ENCODE assay signal across 12 cellular contexts in genomic region chr10:120969219-120969645, GRCh38.
DNase-seq lines count a peak whose midpoint lies in the region; ATAC-seq, FAIRE-seq and TF ChIP-seq lines count a peak whose summit lies in the region.
"Had no signal": no experiment of that assay in that cellular context is flagged by ENCODE, and none has a peak within 500 bp of the region (broad histone marks: within the 10 kb centered on the region; RNA-seq: fewer than 3 reads in every experiment).

No MANE protein-coding gene starts in this region.

- no peak overlapping the region for H2BK20ac ChIP-seq in IMR-90 (ENCODE audit: low read depth, low read length)

- no peaks in the 10 kb centered on the region for H3K79me2 ChIP-seq in K562 (ENCODE audit: control insufficient read depth, insufficient read depth, low read length)
- H3K79me2 ChIP-seq in OCI-LY7 (ENCODE audit: insufficient read depth, low read depth, low read length): no peaks in the 10 kb centered on the region

- intact Hi-C loops in IMR-90 (cut with micrococcal nuclease): no loop called here
- intact Hi-C loops in K562 (cut with micrococcal nuclease): no loop called here
- intact Hi-C loops in OCI-LY7 (cut with micrococcal nuclease; ENCODE audit: unreplicated experiment): no loop called here

- FAIRE-seq in K562 (lab: Jason Lieb, UNC): no peak
- FAIRE-seq: H54 had no signal

- H2AFZ ChIP-seq in IMR-90 (replicated peaks; ENCODE audit: low read length, poor library complexity): no peak overlapping the region
- H2AFZ ChIP-seq in K562 (ENCODE audit: low read depth, low read length): no peak overlapping the region
- H2AFZ ChIP-seq in OCI-LY7 (ENCODE audit: low read length): no peak overlapping the region

- no peak overlapping the region for H3K9ac ChIP-seq in IMR-90 (ENCODE audit: low read depth, low read length)
- no peak overlapping the region for H3K9ac ChIP-seq in K562 (ENCODE audit: insufficient read depth in 1 of 2, low read depth in 2 of 2, low read length in 2 of 2)

- TF ChIP-seq POLR2A in IMR-90 (IDR thresholded peaks at IDR 0.05; ENCODE audit: low read depth, low read length) (no peak), K562 (conservative IDR thresholded peaks at IDR 0.05) (no peak)

- no peaks in the 10 kb centered on the region for H3K9me1 ChIP-seq in IMR-90 (ENCODE audit: insufficient read depth, low read length)
- H3K9me1 ChIP-seq in K562 (ENCODE audit: control insufficient read depth, insufficient read depth, low read length): no peaks in the 10 kb centered on the region

- no peak overlapping the region for H2BK15ac ChIP-seq in IMR-90 (ENCODE audit: low read depth, low read length)

- H3K4me2 ChIP-seq in IMR-90 (ENCODE audit: low read depth, low read length) (no peak overlapping the region), K562 (ENCODE audit: insufficient read depth, low read length) (no peak overlapping the region), OCI-LY7 (ENCODE audit: low read length) (no peak overlapping the region)

- no peak overlapping the region for H3K4me3 ChIP-seq in GM12865 (ENCODE audit: low read depth, low read length)
- H3K4me3 ChIP-seq in IMR-90 (ENCODE audit: insufficient read depth, low read depth, low read length): no peak overlapping the region
- H3K4me3 ChIP-seq in K562: no peak overlapping the region
- H3K4me3 ChIP-seq in OCI-LY7 (ENCODE audit: low read depth, low read length, poor library complexity, severe bottlenecking): no peak overlapping the region
- H3K4me3 ChIP-seq: dorsolateral prefrontal cortex had no signal

- H4K8ac ChIP-seq in IMR-90 (ENCODE audit: low read depth in 2 of 2, low read length in 2 of 2): no peak overlapping the region

- no TSS peak for BruUV-seq in IMR-90 (replicated peaks; lab: Mats Ljungman, UMichigan)
- BruUV-seq in K562 (replicated peaks; lab: Mats Ljungman, UMichigan): no TSS peak
- no TSS peak for BruUV-seq in OCI-LY7 (replicated peaks; lab: Mats Ljungman, UMichigan)

- CTCF ChIA-PET in IMR-90 (lab: Yijun Ruan, JAX) (no interaction called here), K562 (lab: Yijun Ruan, JAX; ENCODE audit: low intra/inter-chr PET ratio) (no interaction called here), OCI-LY7 (lab: Charles Lee; ENCODE audit: unreplicated experiment) (no interaction called here)

- H2BK120ac ChIP-seq in IMR-90 (ENCODE audit: low read depth, low read length): no peak overlapping the region

- H3K4me1 ChIP-seq in IMR-90 (ENCODE audit: control insufficient read depth, insufficient read depth, low read length): no peaks in the 10 kb centered on the region
- no peaks in the 10 kb centered on the region for H3K4me1 ChIP-seq in K562 (replicated peaks in 1 of 2; ENCODE audit: control insufficient read depth in 2 of 2, insufficient read depth in 2 of 2, low read length in 2 of 2)
- H3K4me1 ChIP-seq in OCI-LY7 (ENCODE audit: insufficient read depth, low read length, poor library complexity, severe bottlenecking): no peaks in the 10 kb centered on the region

- no peak overlapping the region for H2AK9ac ChIP-seq in IMR-90 (replicated peaks; ENCODE audit: low read depth, low read length, poor library complexity)

- H2BK5ac ChIP-seq in IMR-90 (ENCODE audit: low read depth, low read length, poor library complexity, severe bottlenecking): no peak overlapping the region

- no peaks in the 10 kb centered on the region for H3K79me1 ChIP-seq in IMR-90 (ENCODE audit: low read depth in 1 of 2, low read length in 2 of 2)

- no peak overlapping the region for H2AK5ac ChIP-seq in IMR-90 (ENCODE audit: low read depth, low read length)

- no peak overlapping the region for H4K91ac ChIP-seq in IMR-90 (ENCODE audit: insufficient read depth, low read depth, low read length)

- no peak overlapping the region for H3K18ac ChIP-seq in IMR-90 (ENCODE audit: low read depth, low read length)

- no peak overlapping the region for H3K14ac ChIP-seq in IMR-90 (replicated peaks; ENCODE audit: low read depth, low read length)

- TF ChIP-seq RAD21 in IMR-90 (IDR thresholded peaks at IDR 0.05; ENCODE audit: low read length) (no peak), K562 (CRISPR knock-in tag; conservative IDR thresholded peaks at IDR 0.05 in 1 of 2, IDR thresholded peaks at IDR 0.05 in 1 of 2) (no peak)

- WGBS in IMR-90 (ENCODE audit: extremely low coverage in 2 of 2, insufficient read length in 1 of 2), 2 experiments: no CpG with 5 or more reads among the region's 5 CpGs
- WGBS in K562 (ENCODE audit: insufficient coverage, low coverage, missing lambda C conversion rate): 0% methylated on average over 5 of the region's 5 CpGs

- POLR2A ChIA-PET in IMR-90 (lab: Charles Lee; ENCODE audit: unreplicated experiment) (no interaction called here), K562 (lab: Yijun Ruan, JAX) (no interaction called here), OCI-LY7 (lab: Charles Lee) (no interaction called here)

- ATAC-seq in GM21786 (IDR thresholded peaks at IDR 0.05; ENCODE audit: unreplicated experiment): peak; percentile 37
- ATAC-seq in IMR-90 (ENCODE audit: low read depth): no peak
- ATAC-seq in K562: no peak
- no peak for ATAC-seq in HG02973 (IDR thresholded peaks at IDR 0.05; ENCODE audit: unreplicated experiment)

- H3K23ac ChIP-seq in IMR-90 (ENCODE audit: low read depth, low read length): no peak overlapping the region

- no peaks in the 10 kb centered on the region for H3K9me2 ChIP-seq in OCI-LY7 (ENCODE audit: insufficient read depth, low read length)

- H3K36me3 ChIP-seq in IMR-90 (ENCODE audit: control insufficient read depth, insufficient read depth, low read length) (no peaks in the 10 kb centered on the region), K562 (ENCODE audit: control insufficient read depth, insufficient read depth, low read length) (no peaks in the 10 kb centered on the region), OCI-LY7 (ENCODE audit: insufficient read depth, low read length) (no peaks in the 10 kb centered on the region)

- DNase-seq in GM12865 (ENCODE audit: low read depth) (peak; percentile 40), IMR-90 (no peak), K562 (ENCODE audit: extremely low read depth in 1 of 4, low spot score in 3 of 4) (no peak), OCI-LY7 (ENCODE audit: low spot score) (no peak), NCI-H1048 (lab: John Stamatoyannopoulos, UW) (no peak)
- no peak for DNase-seq in stimulated activated CD4-positive, alpha-beta T cell treated with anti-CD3 and anti-CD28 coated beads, Interleukin-4, amount 100 ng/mL, for 4 hours
- DNase-seq: dorsolateral prefrontal cortex; stimulated activated naive CD4-positive, alpha-beta T cell treated with Interleukin-2 at 50 U/mL for 16 hours had no signal

- H3K4ac ChIP-seq in IMR-90 (ENCODE audit: low read depth, low read length): no peak overlapping the region

- H3K27ac ChIP-seq in IMR-90 (ENCODE audit: insufficient read depth, low read length) (no peak overlapping the region), K562 (ENCODE audit: extremely low read depth, low read depth, low read length) (no peak overlapping the region), OCI-LY7 (ENCODE audit: low read depth, low read length, poor library complexity, severe bottlenecking) (no peak overlapping the region)
- H3K27ac ChIP-seq: dorsolateral prefrontal cortex, RWPE1 had no signal

- H3K56ac ChIP-seq in IMR-90 (ENCODE audit: extremely low read depth, insufficient read depth, low read length): no peak overlapping the region

- in situ Hi-C loops in IMR-90 (cut with MboI; ENCODE audit: low sequenced_read_pairs) (no loop called here), K562 (cut with MboI) (no loop called here)

- H3K9me3 ChIP-seq in IMR-90 (ENCODE audit: control insufficient read depth, insufficient read depth, low read length) (peaks cover 7% of the 10 kb centered on the region), K562 (replicated peaks; ENCODE audit: control insufficient read depth, insufficient read depth, low read depth, low read length) (no peaks in the 10 kb centered on the region), OCI-LY7 (ENCODE audit: low read length) (no peaks in the 10 kb centered on the region)

- dilution Hi-C loops in IMR-90 (cut with HindIII; ENCODE audit: low sequenced_read_pairs, unreplicated experiment): no loop called here

- H3K27me3 ChIP-seq in IMR-90 (ENCODE audit: control insufficient read depth, insufficient read depth, low read length) (no peaks in the 10 kb centered on the region), K562 (ENCODE audit: control insufficient read depth in 2 of 2, insufficient read depth in 2 of 2, low read length in 2 of 2) (peaks cover 0 to 7% of the 10 kb centered on the region in 2 experiments; a peak in 1 of 5 replicates)

- H4K5ac ChIP-seq in IMR-90 (ENCODE audit: low read depth, low read length): no peak overlapping the region

- no peaks in the 10 kb centered on the region for H4K20me1 ChIP-seq in IMR-90 (ENCODE audit: insufficient read depth, low read length)
- H4K20me1 ChIP-seq in K562 (replicated peaks; ENCODE audit: control insufficient read depth, insufficient read depth, low read length): no peaks in the 10 kb centered on the region
- no peaks in the 10 kb centered on the region for H4K20me1 ChIP-seq in OCI-LY7 (ENCODE audit: insufficient read depth, low read length)

- TF ChIP-seq CTCF in GM12865 (IDR thresholded peaks at IDR 0.05; ENCODE audit: insufficient read depth, low read depth, low read length, missing control alignments) (no peak), IMR-90 (conservative IDR thresholded peaks at IDR 0.05; ENCODE audit: low read depth, low read length) (no peak), K562 (IDR thresholded peaks at IDR 0.05 in 2 of 3, conservative IDR thresholded peaks at IDR 0.05 in 1 of 3; ENCODE audit: insufficient read depth in 2 of 3, low read depth in 1 of 3, low read length in 3 of 3) (no peak), OCI-LY7 (conservative IDR thresholded peaks at IDR 0.05; ENCODE audit: low read length) (no peak)

- TF ChIP-seq EP300 in K562 (IDR thresholded peaks at IDR 0.05; ENCODE audit: low read length): no peak

TF ChIP-seq in IMR-90, 13 proteins besides CTCF, POLR2A, EP300 and RAD21 (continues in another document):
- TF ChIP-seq SMC3 (IDR thresholded peaks at IDR 0.05; ENCODE audit: low read depth, low read length): no peak

TF ChIP-seq in K562, 482 proteins besides CTCF, POLR2A, EP300 and RAD21 (continues in another document):
- TF ChIP-seq CEBPB (tag; IDR thresholded peaks at IDR 0.05) (peak; percentile 24; the same call in 1 of the 2 replicates), HMGXB4 (CRISPR knock-in tag; IDR thresholded peaks at IDR 0.05) (no peak), ZNF830 (CRISPR knock-in tag; IDR thresholded peaks at IDR 0.05) (no peak)
